Comparison of ENCODE assay signal across 8 cellular contexts in the genomic region with DNA sequence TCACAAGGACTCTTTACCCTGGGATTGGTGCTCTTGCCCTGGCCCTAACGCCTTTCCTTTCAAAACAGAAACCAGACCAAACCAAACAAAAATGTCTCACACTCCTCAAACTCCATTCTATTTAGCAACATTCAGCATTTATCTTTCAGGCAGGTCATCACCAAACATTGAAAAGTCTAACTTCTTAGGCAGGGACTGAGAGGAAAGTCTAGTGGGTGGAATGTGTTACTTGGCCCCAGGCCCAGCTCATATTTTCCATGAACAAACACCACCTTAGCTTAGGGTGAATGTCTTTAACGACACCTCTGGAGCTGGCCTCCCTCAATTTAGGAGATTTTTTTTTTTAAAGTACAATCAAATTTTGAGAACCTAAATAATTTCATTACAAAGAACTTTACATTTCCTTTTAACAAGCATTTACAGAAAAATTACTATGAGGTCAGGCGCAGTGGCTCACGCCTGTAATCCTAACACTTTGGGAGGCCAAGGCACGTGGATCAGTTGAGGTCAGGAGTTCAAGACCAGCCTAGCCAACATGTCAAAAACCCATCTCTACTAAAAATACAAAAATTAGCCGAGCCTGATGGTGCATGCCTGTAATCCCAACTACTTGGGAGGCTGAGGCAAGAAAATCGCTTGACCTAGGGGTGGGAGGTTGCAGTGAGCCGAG. TPM values are rescaled to one million over a fixed set of nuclear protein-coding genes. Genes with fewer than 3 reads are reported as not detected.
DNase-seq lines count a peak whose midpoint lies in the region; ATAC-seq and TF ChIP-seq lines count a peak whose summit lies in the region.

No MANE protein-coding gene starts in this region.

- H3K4me3 Mint-ChIP-seq in activated naive CD4-positive, alpha-beta T cell treated with anti-CD3 and anti-CD28 coated beads for 36 hours, result no peak overlapping the region
- H3K4me3 Mint-ChIP-seq in activated naive CD4-positive, alpha-beta T cell treated with anti-CD3 and anti-CD28 coated beads, Interleukin-2, amount 10 ng/mL, durations not matched to agents 7 days and 5 days, result no peak overlapping the region
- H3K4me3 Mint-ChIP-seq in activated naive CD8-positive, alpha-beta T cell, result peak overlapping the region; percentile 38

- H3K27me3 ChIP-seq in thyroid gland, result no peaks in the 10 kb centered on the region
- no peaks in the 10 kb centered on the region for H3K27me3 ChIP-seq in gastrocnemius medialis

- no peak for ATAC-seq in HG03378 (IDR thresholded peaks at IDR 0.05; ENCODE audit: unreplicated experiment)
- ATAC-seq in gastrocnemius medialis, result no peak

- H3K36me3 ChIP-seq in thyroid gland (no peaks in the 10 kb centered on the region), gastrocnemius medialis (no peaks in the 10 kb centered on the region)

- DNase-seq in activated naive CD4-positive, alpha-beta T cell treated with anti-CD3 and anti-CD28 coated beads for 36 hours, result peak; percentile 60
- DNase-seq in activated naive CD4-positive, alpha-beta T cell treated with anti-CD3 and anti-CD28 coated beads, Interleukin-2, amount 10 ng/mL, durations not matched to agents 7 days and 5 days, result no peak
- DNase-seq in left kidney (ENCODE audit: low read depth, low spot score) (peak; percentile 29), thyroid gland (peak; percentile 87), NCI-H446 (lab: John Stamatoyannopoulos, UW) (no peak), gastrocnemius medialis (no peak)

- no peak overlapping the region for H3K4me3 ChIP-seq in thyroid gland (replicated peaks in 1 of 3)
- H3K4me3 ChIP-seq in gastrocnemius medialis, result no peak overlapping the region

- 59 to 66% methylated on average over 8 of the region's 8 CpGs for WGBS in thyroid gland, 2 donors

- TF ChIP-seq POLR2A in thyroid gland (IDR thresholded peaks at IDR 0.05), result no peak
- no peak for TF ChIP-seq POLR2A in gastrocnemius medialis (IDR thresholded peaks at IDR 0.05)

- H3K9me3 ChIP-seq in thyroid gland (no peaks in the 10 kb centered on the region), gastrocnemius medialis (no peaks in the 10 kb centered on the region)

- no peaks in the 10 kb centered on the region for H3K36me3 Mint-ChIP-seq in activated naive CD4-positive, alpha-beta T cell treated with anti-CD3 and anti-CD28 coated beads for 36 hours (ENCODE audit: low read depth)
- no peaks in the 10 kb centered on the region for H3K36me3 Mint-ChIP-seq in activated naive CD4-positive, alpha-beta T cell treated with anti-CD3 and anti-CD28 coated beads, Interleukin-2, amount 10 ng/mL, durations not matched to agents 7 days and 5 days
- H3K36me3 Mint-ChIP-seq in activated naive CD8-positive, alpha-beta T cell, result no peaks in the 10 kb centered on the region

- H3K27ac ChIP-seq in thyroid gland (peak overlapping the region; percentile 55 to 95 (median 79)), gastrocnemius medialis (no peak overlapping the region)

- peak overlapping the region; percentile 60 for H3K27ac Mint-ChIP-seq in activated naive CD4-positive, alpha-beta T cell treated with anti-CD3 and anti-CD28 coated beads for 36 hours
- no peak overlapping the region for H3K27ac Mint-ChIP-seq in activated naive CD4-positive, alpha-beta T cell treated with anti-CD3 and anti-CD28 coated beads, Interleukin-2, amount 10 ng/mL, durations not matched to agents 7 days and 5 days
- peak overlapping the region; percentile 84 for H3K27ac Mint-ChIP-seq in activated naive CD8-positive, alpha-beta T cell

- TF ChIP-seq CTCF in thyroid gland (IDR thresholded peaks at IDR 0.05) (no peak), gastrocnemius medialis (IDR thresholded peaks at IDR 0.05 in 4 of 5, conservative IDR thresholded peaks at IDR 0.05 in 1 of 5) (no peak)

- intact Hi-C loops in activated naive CD4-positive, alpha-beta T cell treated with anti-CD3 and anti-CD28 coated beads for 36 hours (cut with micrococcal nuclease), result loop anchor here (1.0 kb wide), 1 partner anchor 8 kb away; no protein-coding TSS in a partner anchor
- intact Hi-C loops in thyroid gland (cut with DNase I), result no loop called here
- intact Hi-C loops in gastrocnemius medialis (cut with DNase I; ENCODE audit: low total_unique reads), result no loop called here

- H3K4me1 Mint-ChIP-seq in activated naive CD4-positive, alpha-beta T cell treated with anti-CD3 and anti-CD28 coated beads for 36 hours (ENCODE audit: low read depth), result peaks cover 9% of the 10 kb centered on the region
- H3K4me1 Mint-ChIP-seq in activated naive CD4-positive, alpha-beta T cell treated with anti-CD3 and anti-CD28 coated beads, Interleukin-2, amount 10 ng/mL, durations not matched to agents 7 days and 5 days, result peaks cover 4% of the 10 kb centered on the region
- H3K4me1 Mint-ChIP-seq in activated naive CD8-positive, alpha-beta T cell (ENCODE audit: low read depth), result peaks cover 16% of the 10 kb centered on the region

- in situ Hi-C loops in gastrocnemius medialis (cut with MboI; ENCODE audit: low sequenced_read_pairs in 4 of 4), result no loop called here

- no peaks in the 10 kb centered on the region for H3K27me3 Mint-ChIP-seq in activated naive CD4-positive, alpha-beta T cell treated with anti-CD3 and anti-CD28 coated beads for 36 hours (ENCODE audit: low read depth)
- peaks cover 13% of the 10 kb centered on the region for H3K27me3 Mint-ChIP-seq in activated naive CD4-positive, alpha-beta T cell treated with anti-CD3 and anti-CD28 coated beads, Interleukin-2, amount 10 ng/mL, durations not matched to agents 7 days and 5 days
- no peaks in the 10 kb centered on the region for H3K27me3 Mint-ChIP-seq in activated naive CD8-positive, alpha-beta T cell

- H3K4me1 ChIP-seq in thyroid gland (peaks cover 16 to 20% of the 10 kb centered on the region in 2 donors), gastrocnemius medialis (no peaks in the 10 kb centered on the region)

- CTCF ChIA-PET in activated naive CD4-positive, alpha-beta T cell treated with anti-CD3 and anti-CD28 coated beads for 36 hours (lab: Charles Lee), result interaction anchor here (0.6 to 2.4 kb wide), 3 partner anchors 10 to 485 kb away, joined by 3 to 9 read pairs (median 3); a partner anchor contains a TSS
- CTCF ChIA-PET in activated naive CD4-positive, alpha-beta T cell treated with anti-CD3 and anti-CD28 coated beads, Interleukin-2, amount 10 ng/mL, durations not matched to agents 7 days and 5 days (lab: Charles Lee), result no interaction called here

- H3K9me3 Mint-ChIP-seq in activated naive CD4-positive, alpha-beta T cell treated with anti-CD3 and anti-CD28 coated beads for 36 hours, result no peaks in the 10 kb centered on the region
- no peaks in the 10 kb centered on the region for H3K9me3 Mint-ChIP-seq in activated naive CD4-positive, alpha-beta T cell treated with anti-CD3 and anti-CD28 coated beads, Interleukin-2, amount 10 ng/mL, durations not matched to agents 7 days and 5 days
- no peaks in the 10 kb centered on the region for H3K9me3 Mint-ChIP-seq in activated naive CD8-positive, alpha-beta T cell (ENCODE audit: low read depth)

RNA-seq across cellular contexts. Expression of a gene that starts 10.2 kb away (rescaled TPM):
- 10 to 100 TPM; 17.5 to 18.8 TPM for total RNA-seq in activated naive CD4-positive, alpha-beta T cell treated with anti-CD3 and anti-CD28 coated beads for 36 hours
- total RNA-seq in thyroid gland, result 10 to 100 TPM; 20.4 to 37.4 (median 25.5) TPM
- total RNA-seq in gastrocnemius medialis, result 1 to 10 TPM; 1.3 to 7.0 (median 3.3) TPM

Comparison
In these comparisons a context has a peak if more than half of its experiments do, and no peak if none do; other contexts are left out.
1. DNase-seq: peak in activated naive CD4-positive, alpha-beta T cell treated with anti-CD3 and anti-CD28 coated beads for 36 hours (single experiment), left kidney (single experiment) and thyroid gland (2 of 2); none in activated naive CD4-positive, alpha-beta T cell treated with anti-CD3 and anti-CD28 coated beads, Interleukin-2, amount 10 ng/mL, durations not matched to agents 7 days and 5 days (single experiment), NCI-H446 (0 of 2) and gastrocnemius medialis (0 of 2).
2. H3K27ac ChIP-seq: peak in thyroid gland (3 of 3); none in gastrocnemius medialis (0 of 4).